In genomic region chr2:10072656-10073480, GRCh38 we compare ENCODE assay signal across 8 cellular contexts. TPM values are rescaled to one million over a fixed set of nuclear protein-coding genes. Genes with fewer than 3 reads are reported as not detected.
DNase-seq lines count a peak whose midpoint lies in the region; ATAC-seq and TF ChIP-seq lines count a peak whose summit lies in the region.

No MANE protein-coding gene starts in this region.

- no peak overlapping the region for H3K27ac ChIP-seq in prostate gland
- no peak overlapping the region for H3K27ac ChIP-seq in vagina

- intact Hi-C loops in Right ventricle myocardium inferior (cut with DNase I): loop anchor here (2.0 kb wide), 1 partner anchor 362 kb away; no protein-coding TSS in a partner anchor
- intact Hi-C loops in prostate gland (cut with DNase I): loop anchor here (2.0 kb wide), 1 partner anchor 362 kb away; no protein-coding TSS in a partner anchor
- intact Hi-C loops in vagina (cut with DNase I): loop anchor here (2.0 kb wide), 1 partner anchor 348 kb away; no protein-coding TSS in a partner anchor

- H3K27ac Mint-ChIP-seq in activated naive CD8-positive, alpha-beta T cell treated with anti-CD3 and anti-CD28 coated beads for 36 hours: no peak overlapping the region

- H3K36me3 ChIP-seq in prostate gland (no peaks in the 10 kb centered on the region), vagina (no peaks in the 10 kb centered on the region)

- H3K4me3 ChIP-seq in prostate gland: no peak overlapping the region
- no peak overlapping the region for H3K4me3 ChIP-seq in vagina

- H3K27me3 ChIP-seq in prostate gland (replicated peaks; ENCODE audit: insufficient read depth) (no peaks in the 10 kb centered on the region), vagina (no peaks in the 10 kb centered on the region)

- H3K27me3 Mint-ChIP-seq in activated naive CD8-positive, alpha-beta T cell treated with anti-CD3 and anti-CD28 coated beads for 36 hours: peaks cover 60% of the 10 kb centered on the region

- WGBS in prostate gland: 41% methylated on average over 20 of the region's 20 CpGs

- TF ChIP-seq POLR2A in prostate gland (IDR thresholded peaks at IDR 0.05): no peak
- no peak for TF ChIP-seq POLR2A in vagina (IDR thresholded peaks at IDR 0.05)

- peak; percentile 92 for DNase-seq in GM03348 (ENCODE audit: low spot score)
- peak; percentile 84 to 95 (median 94) for DNase-seq in NCI-H1417 (lab: John Stamatoyannopoulos, UW)
- DNase-seq in SKM-1 treated with dmso at 0.1 percent for 144 hours (lab: John Stamatoyannopoulos, UW; ENCODE audit: unreplicated experiment): peak; percentile 82
- DNase-seq in activated naive CD8-positive, alpha-beta T cell treated with anti-CD3 and anti-CD28 coated beads for 36 hours: peak; percentile 72
- peak; percentile 81 for DNase-seq in Right ventricle myocardium inferior (ENCODE audit: missing footprints)
- peak; percentile 77 for DNase-seq in prostate gland (ENCODE audit: low spot score)
- DNase-seq in vagina (ENCODE audit: extremely low spot score in 2 of 2): no peak

- no peaks in the 10 kb centered on the region for H3K36me3 Mint-ChIP-seq in activated naive CD8-positive, alpha-beta T cell treated with anti-CD3 and anti-CD28 coated beads for 36 hours

- no peaks in the 10 kb centered on the region for H3K4me1 ChIP-seq in prostate gland (replicated peaks)
- H3K4me1 ChIP-seq in vagina: no peaks in the 10 kb centered on the region

- TF ChIP-seq CTCF in prostate gland (IDR thresholded peaks at IDR 0.05) (peak; percentile 62 to 87 (median 83)), vagina (IDR thresholded peaks at IDR 0.05) (peak; percentile 79 to 90 (median 81))

- ATAC-seq in HG02571 (IDR thresholded peaks at IDR 0.05; ENCODE audit: unreplicated experiment): peak; percentile 61
- peak; percentile 89 for ATAC-seq in Right ventricle myocardium inferior

- H3K4me1 Mint-ChIP-seq in activated naive CD8-positive, alpha-beta T cell treated with anti-CD3 and anti-CD28 coated beads for 36 hours: peaks cover 3% of the 10 kb centered on the region

- peaks cover 4% of the 10 kb centered on the region for H3K9me3 Mint-ChIP-seq in activated naive CD8-positive, alpha-beta T cell treated with anti-CD3 and anti-CD28 coated beads for 36 hours

- H3K4me3 Mint-ChIP-seq in activated naive CD8-positive, alpha-beta T cell treated with anti-CD3 and anti-CD28 coated beads for 36 hours: no peak overlapping the region

- H3K9me3 ChIP-seq in prostate gland: no peaks in the 10 kb centered on the region
- H3K9me3 ChIP-seq in vagina: no peaks in the 10 kb centered on the region

RNA-seq across cellular contexts. Expression of gene CYS1, which starts 7.3 kb away (rescaled TPM):
- total RNA-seq in activated naive CD8-positive, alpha-beta T cell treated with anti-CD3 and anti-CD28 coated beads for 36 hours: not detected
- 3.2 TPM for total RNA-seq in Right ventricle myocardium inferior
- 1 to 10 TPM; 1.5 to 5.2 TPM for total RNA-seq in prostate gland
- 13.5 TPM for total RNA-seq in vagina

RNA-seq across cellular contexts. Expression of gene KLF11, which starts 29.5 kb away (rescaled TPM):
- 1 to 10 TPM; 3.7 to 3.9 TPM for total RNA-seq in activated naive CD8-positive, alpha-beta T cell treated with anti-CD3 and anti-CD28 coated beads for 36 hours
- total RNA-seq in Right ventricle myocardium inferior (28.2 TPM), prostate gland (10 to 100 TPM in 1 of 2 donors, 1 to 10 TPM in 1; 4.3 to 37.9 TPM), vagina (30.4 TPM)

RNA-seq across cellular contexts. Expression of gene RRM2, which starts 49.7 kb away (rescaled TPM):
- total RNA-seq in activated naive CD8-positive, alpha-beta T cell treated with anti-CD3 and anti-CD28 coated beads for 36 hours: 100 to 1,000 TPM; 414 to 424 TPM
- total RNA-seq in Right ventricle myocardium inferior (4.2 TPM), prostate gland (1 to 10 TPM; 1.9 to 6.1 TPM), vagina (11.0 TPM)

Comparison
In these comparisons a context has a peak if more than half of its experiments do, and no peak if none do; other contexts are left out.
1. DNase-seq: peak in GM03348 (single experiment), NCI-H1417 (3 of 3), SKM-1 treated with dmso at 0.1 percent for 144 hours (single experiment), activated naive CD8-positive, alpha-beta T cell treated with anti-CD3 and anti-CD28 coated beads for 36 hours (single experiment), Right ventricle myocardium inferior (single experiment) and prostate gland (single experiment); none in vagina (0 of 2).
2. RNA of gene RRM2, which starts 49.7 kb away (total RNA-seq): 414 to 424 TPM in activated naive CD8-positive, alpha-beta T cell treated with anti-CD3 and anti-CD28 coated beads for 36 hours; 11.0 TPM in vagina (single experiment), 1.9 to 6.1 TPM in prostate gland and 4.2 TPM in Right ventricle myocardium inferior (single experiment); every median in the first group is over 10 times any median in the second.